Comparison of ENCODE assay signal across 8 cellular contexts in the genomic region with DNA sequence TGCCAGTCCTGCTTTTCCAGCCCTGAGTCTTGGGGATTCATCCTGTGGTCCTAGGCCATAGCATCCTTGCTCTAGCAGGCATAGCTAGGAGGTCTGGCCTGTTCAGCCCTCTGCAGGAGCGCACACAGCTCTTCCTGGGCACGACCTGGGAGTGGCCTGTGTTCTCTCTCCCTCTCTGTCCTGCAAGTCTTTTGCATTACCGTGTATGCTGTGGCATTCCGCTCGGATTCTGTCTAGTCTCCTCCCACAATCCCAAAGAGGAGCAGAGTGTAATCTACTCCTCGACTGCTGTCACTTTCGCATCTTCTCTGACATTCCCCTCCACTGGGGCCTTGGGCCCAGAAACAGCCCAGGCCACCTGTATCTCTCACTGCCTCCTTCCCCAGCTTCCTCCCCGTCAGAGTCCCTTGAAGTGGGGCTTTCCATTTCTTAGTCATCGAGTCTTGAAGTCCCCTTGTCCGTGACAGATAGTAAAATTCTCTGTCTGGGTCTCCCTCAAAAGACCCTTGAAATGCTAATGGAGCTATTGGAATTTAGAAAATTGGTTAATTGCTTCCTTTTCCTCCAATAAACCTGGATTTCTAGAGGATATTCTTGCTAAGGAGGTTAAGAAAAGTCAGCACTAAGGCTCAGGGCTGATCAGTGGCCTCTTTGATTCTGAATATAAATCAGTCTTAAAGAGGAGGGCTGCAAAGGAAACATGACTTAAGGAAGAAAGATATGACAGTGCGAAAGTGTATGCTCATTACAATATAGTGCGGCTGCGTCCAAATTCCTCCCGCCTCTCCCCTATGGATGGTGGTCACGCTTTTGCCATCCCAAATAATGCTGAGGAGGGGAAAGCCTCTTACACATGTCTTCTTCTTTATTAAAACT.
DNase-seq lines count a peak whose midpoint lies in the region; ATAC-seq, FAIRE-seq and TF ChIP-seq lines count a peak whose summit lies in the region.
"Not testable (repeated sequence)": the region's sequence is repeated elsewhere in the genome, so short reads cannot be mapped to it uniquely, and the experiment has no call there.

No MANE protein-coding gene starts in this region.

- H3K18ac ChIP-seq in H1 (ENCODE audit: extremely low read depth, low read length): not testable (repeated sequence)

- H3K4me1 ChIP-seq in BLaER1: peaks cover 14% of the 10 kb centered on the region
- H3K4me1 ChIP-seq in H1 (replicated peaks in 1 of 4; ENCODE audit: control insufficient read depth in 3 of 4, insufficient read depth in 4 of 4, low read length in 3 of 4): not testable (repeated sequence)

- H3K27me3 Mint-ChIP-seq in activated CD4-positive, alpha-beta T cell treated with anti-CD3 and anti-CD28 coated beads, Interleukin-2, amount 10 ng/mL, durations not matched to agents 7 days and 5 days: not testable (repeated sequence)

- H3K56ac ChIP-seq in H1 (replicated peaks; ENCODE audit: insufficient read length, low read depth, low read length): not testable (repeated sequence)

- not testable (repeated sequence) for H3K36me3 Mint-ChIP-seq in activated CD4-positive, alpha-beta T cell treated with anti-CD3 and anti-CD28 coated beads, Interleukin-2, amount 10 ng/mL, durations not matched to agents 7 days and 5 days (ENCODE audit: low read depth)

- 80% methylated on average over 7 of the region's 15 CpGs; no CpG with 5 or more reads in 1 of the 2 experiments for WGBS in H1 (ENCODE audit: extremely low coverage in 1 of 2, insufficient coverage in 1 of 2, insufficient read length in 1 of 2, insufficient replicate concordance in 2 of 2, low coverage in 1 of 2, low lambda C conversion rate in 2 of 2, missing lambda C conversion rate in 1 of 2), 2 experiments

- not testable (repeated sequence) for H4K20me1 ChIP-seq in BLaER1; H1 (replicated peaks in 1 of 2; ENCODE audit: control insufficient read depth in 1 of 2, insufficient read depth in 2 of 2, low read length in 2 of 2)

- H2BK20ac ChIP-seq in H1 (ENCODE audit: low read length): not testable (repeated sequence)

- not testable (repeated sequence) for H2BK120ac ChIP-seq in H1 (replicated peaks; ENCODE audit: low read depth, low read length)

- not testable (repeated sequence) for H3K79me1 ChIP-seq in H1 (ENCODE audit: low read depth, low read length)

- not testable (repeated sequence) for H3K9ac ChIP-seq in BLaER1; H1 (replicated peaks in 1 of 4; ENCODE audit: extremely low read depth in 1 of 4, low read depth in 3 of 4, low read length in 3 of 4)

- TF ChIP-seq RAD21 in H1 (IDR thresholded peaks at IDR 0.05 in 1 of 2, conservative IDR thresholded peaks at IDR 0.05 in 1 of 2; ENCODE audit: low read depth in 2 of 2, low read length in 2 of 2): not testable (repeated sequence)

- ATAC-seq in GM18520 (IDR thresholded peaks at IDR 0.05; ENCODE audit: unreplicated experiment) (peak; percentile 65), GM19463 (IDR thresholded peaks at IDR 0.05; ENCODE audit: unreplicated experiment) (peak; percentile 81), HG02588 (IDR thresholded peaks at IDR 0.05; ENCODE audit: unreplicated experiment) (peak; percentile 86), HG03066 (IDR thresholded peaks at IDR 0.05; ENCODE audit: low read depth, unreplicated experiment) (peak; percentile 71), HG03565 (IDR thresholded peaks at IDR 0.05; ENCODE audit: unreplicated experiment) (peak; percentile 55)

- not testable (repeated sequence) for H4K8ac ChIP-seq in H1 (ENCODE audit: extremely low read depth, insufficient read depth, low read length)

- peak overlapping the region; percentile 75 for H3K27ac Mint-ChIP-seq in activated CD4-positive, alpha-beta T cell treated with anti-CD3 and anti-CD28 coated beads, Interleukin-2, amount 10 ng/mL, durations not matched to agents 7 days and 5 days

- not testable (repeated sequence) for H2BK12ac ChIP-seq in H1 (ENCODE audit: low read depth, low read length)

- H3K4me1 Mint-ChIP-seq in activated CD4-positive, alpha-beta T cell treated with anti-CD3 and anti-CD28 coated beads, Interleukin-2, amount 10 ng/mL, durations not matched to agents 7 days and 5 days: not testable (repeated sequence)

- not testable (repeated sequence) for H3K4ac ChIP-seq in H1 (replicated peaks; ENCODE audit: insufficient read length, low read depth, low read length)

- not testable (repeated sequence) for H3K23me2 ChIP-seq in H1 (ENCODE audit: low read depth, low read length)

- not testable (repeated sequence) for H3K9me3 ChIP-seq in BLaER1; H1 (ENCODE audit: insufficient read depth in 2 of 2, low read depth in 1 of 2, low read length in 1 of 2)

- peak overlapping the region; percentile 55 for H3K27ac ChIP-seq in BLaER1
- H3K27ac ChIP-seq in H1 (ENCODE audit: low read depth, low read length): not testable (repeated sequence)

- DNase-seq in activated CD4-positive, alpha-beta T cell treated with anti-CD3 and anti-CD28 coated beads, Interleukin-2, amount 10 ng/mL, durations not matched to agents 7 days and 5 days; H1 (ENCODE audit: low read depth in 1 of 2, low spot score in 2 of 2): not testable (repeated sequence)

- not testable (repeated sequence) for H3K23ac ChIP-seq in H1 (ENCODE audit: insufficient read length)

- not testable (repeated sequence) for H3K14ac ChIP-seq in H1 (ENCODE audit: insufficient read length)

- TF ChIP-seq CTCF in H1 (IDR thresholded peaks at IDR 0.05; ENCODE audit: control extremely low read depth in 1 of 3, insufficient read depth in 1 of 3, low read depth in 1 of 3, low read length in 3 of 3): not testable (repeated sequence)

- H3K79me2 ChIP-seq in H1 (ENCODE audit: control insufficient read depth in 1 of 2, insufficient read depth in 2 of 2, low read length in 2 of 2): not testable (repeated sequence)

- H3K4me3 Mint-ChIP-seq in activated CD4-positive, alpha-beta T cell treated with anti-CD3 and anti-CD28 coated beads, Interleukin-2, amount 10 ng/mL, durations not matched to agents 7 days and 5 days: not testable (repeated sequence)

- not testable (repeated sequence) for H2AK5ac ChIP-seq in H1 (ENCODE audit: low read depth, low read length)

- H2BK5ac ChIP-seq in H1 (ENCODE audit: low read depth, low read length): not testable (repeated sequence)

- FAIRE-seq in H1 (lab: Jason Lieb, UNC): peak; percentile 78

- CTCF ChIA-PET in activated CD4-positive, alpha-beta T cell treated with anti-CD3 and anti-CD28 coated beads, Interleukin-2, amount 10 ng/mL, durations not matched to agents 7 days and 5 days (lab: Charles Lee); H1 (lab: Charles Lee; ENCODE audit: partially characterized antibody): not testable (repeated sequence)

- H2BK15ac ChIP-seq in H1 (ENCODE audit: low read length): not testable (repeated sequence)

- not testable (repeated sequence) for H4K91ac ChIP-seq in H1 (replicated peaks; ENCODE audit: insufficient read length, low read length)

- not testable (repeated sequence) for H2AFZ ChIP-seq in H1 (ENCODE audit: low read length)

- not testable (repeated sequence) for H3K4me3 ChIP-seq in BLaER1; H1 (ENCODE audit: extremely low read depth in 1 of 4, insufficient read depth in 2 of 4, low read depth in 3 of 4, low read length in 4 of 4)

- H4K5ac ChIP-seq in H1 (ENCODE audit: insufficient read length, low read depth, low read length): not testable (repeated sequence)

- POLR2A ChIA-PET in activated CD4-positive, alpha-beta T cell treated with anti-CD3 and anti-CD28 coated beads, Interleukin-2, amount 10 ng/mL, durations not matched to agents 7 days and 5 days (lab: Charles Lee); H1 (lab: Charles Lee; ENCODE audit: partially characterized antibody): not testable (repeated sequence)

- not testable (repeated sequence) for H3K9me3 Mint-ChIP-seq in activated CD4-positive, alpha-beta T cell treated with anti-CD3 and anti-CD28 coated beads, Interleukin-2, amount 10 ng/mL, durations not matched to agents 7 days and 5 days

- not testable (repeated sequence) for TF ChIP-seq EP300 in H1 (IDR thresholded peaks at IDR 0.05; ENCODE audit: borderline replicate concordance in 1 of 2, low read depth in 2 of 2, low read length in 2 of 2)

- H3K4me2 ChIP-seq in BLaER1: peak overlapping the region; percentile 65
- not testable (repeated sequence) for H3K4me2 ChIP-seq in H1 (ENCODE audit: insufficient read depth in 1 of 2, low read depth in 2 of 2, low read length in 2 of 2)

- H3K36me3 ChIP-seq in BLaER1; H1 (ENCODE audit: control insufficient read depth in 2 of 4, insufficient read depth in 4 of 4, low read length in 3 of 4): not testable (repeated sequence)

- not testable (repeated sequence) for TF ChIP-seq POLR2A in H1 (IDR thresholded peaks at IDR 0.05; ENCODE audit: control extremely low read depth in 1 of 2, low read depth in 2 of 2, low read length in 2 of 2)

- H3K27me3 ChIP-seq in BLaER1; H1 (replicated peaks in 1 of 4; ENCODE audit: control insufficient read depth in 3 of 4, extremely low read depth in 1 of 4, insufficient read depth in 3 of 4, low read length in 3 of 4): not testable (repeated sequence)
